8 cellular contexts compared by ENCODE assay signal in the genomic region with DNA sequence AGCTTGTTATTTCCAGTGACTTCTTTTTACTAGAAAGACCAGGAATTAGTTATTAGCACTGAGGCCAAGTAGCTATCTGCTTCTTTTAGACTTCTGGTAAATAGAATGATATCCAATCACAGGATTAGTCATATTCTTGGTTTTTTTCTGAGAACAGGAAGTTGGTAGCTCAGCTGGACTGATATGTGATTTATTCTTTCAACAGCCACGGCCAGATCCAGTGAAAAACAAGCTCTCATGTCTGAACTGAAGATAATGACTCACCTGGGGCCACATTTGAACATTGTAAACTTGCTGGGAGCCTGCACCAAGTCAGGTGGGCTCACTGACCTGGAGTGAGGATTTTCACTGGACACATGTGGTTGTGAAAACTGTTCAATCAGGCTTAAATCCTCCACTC. TPM values are rescaled to one million over a fixed set of nuclear protein-coding genes. Genes with fewer than 3 reads are reported as not detected.
DNase-seq lines count a peak whose midpoint lies in the region; ATAC-seq, FAIRE-seq and TF ChIP-seq lines count a peak whose summit lies in the region.

No MANE protein-coding gene starts in this region.

- H3K27me3 ChIP-seq in hepatocyte (no peaks in the 10 kb centered on the region), testis (no peaks in the 10 kb centered on the region), upper lobe of right lung (no peaks in the 10 kb centered on the region)

- no peak overlapping the region for H3K27ac ChIP-seq in SK-N-MC
- peak overlapping the region; percentile 9 for H3K27ac ChIP-seq in hepatocyte
- H3K27ac ChIP-seq in testis, result no peak overlapping the region
- no peak overlapping the region for H3K27ac ChIP-seq in upper lobe of right lung

- H3K4me1 ChIP-seq in hepatocyte (ENCODE audit: insufficient read depth) (no peaks in the 10 kb centered on the region), testis (no peaks in the 10 kb centered on the region), upper lobe of right lung (peaks cover 37% of the 10 kb centered on the region)

- H3K36me3 ChIP-seq in SK-N-MC (ENCODE audit: insufficient read depth, low read length) (no peaks in the 10 kb centered on the region), hepatocyte (replicated peaks; ENCODE audit: insufficient read depth, low read depth) (no peaks in the 10 kb centered on the region), testis (ENCODE audit: low read depth, missing control alignments) (no peaks in the 10 kb centered on the region), upper lobe of right lung (peaks cover 10% of the 10 kb centered on the region)

- no peaks in the 10 kb centered on the region for H3K9me2 ChIP-seq in hepatocyte (replicated peaks; ENCODE audit: insufficient read depth)

- H4K20me1 ChIP-seq in hepatocyte (ENCODE audit: insufficient read depth, poor library complexity, severe bottlenecking), result no peaks in the 10 kb centered on the region

- H3K9ac ChIP-seq in SK-N-MC (ENCODE audit: insufficient read length), result no peak overlapping the region

- H3K4me3 ChIP-seq in SK-N-MC (peak overlapping the region; percentile 67), hepatocyte (no peak overlapping the region), testis (no peak overlapping the region), upper lobe of right lung (no peak overlapping the region)

- H3K4me2 ChIP-seq in hepatocyte, result no peak overlapping the region

- 32% methylated on average over 1 of the region's 1 CpG for WGBS in hepatocyte (ENCODE audit: low lambda C conversion rate, missing lambda C conversion rate)
- 38 to 59% methylated on average over 1 of the region's 1 CpG for WGBS in testis, 2 donors

- TF ChIP-seq POLR2A in H54 (IDR thresholded peaks at IDR 0.05; ENCODE audit: low read depth, low read length), result no peak
- no peak for TF ChIP-seq POLR2A in testis (IDR thresholded peaks at IDR 0.05)

- FAIRE-seq in H54 (lab: Jason Lieb, UNC), result no peak

- no peaks in the 10 kb centered on the region for H3K79me2 ChIP-seq in hepatocyte

- no peak overlapping the region for H2AFZ ChIP-seq in hepatocyte

- intact Hi-C loops in testis (cut with DNase I; ENCODE audit: low total_unique reads), result no loop called here
- intact Hi-C loops in upper lobe of right lung (cut with DNase I), result no loop called here

- DNase-seq in GM03348 (ENCODE audit: low spot score), result peak; percentile 61
- DNase-seq in H54 (ENCODE audit: insufficient read length, low spot score), result peak; percentile 29
- no peak for DNase-seq in SK-N-MC (ENCODE audit: low read depth, low spot score)
- peak; percentile 38 for DNase-seq in hepatocyte (ENCODE audit: low spot score)
- DNase-seq in testis, result no peak
- no peak for DNase-seq in upper lobe of right lung
- no peak for DNase-seq in NCI-H2196 treated with DMSO at 0.1 percent for 48 hours (lab: John Stamatoyannopoulos, UW; ENCODE audit: unreplicated experiment)

- no peaks in the 10 kb centered on the region for H3K9me3 ChIP-seq in SK-N-MC (ENCODE audit: low read depth, low read length)
- H3K9me3 ChIP-seq in hepatocyte (ENCODE audit: low read depth), result no peaks in the 10 kb centered on the region
- no peaks in the 10 kb centered on the region for H3K9me3 ChIP-seq in testis
- no peaks in the 10 kb centered on the region for H3K9me3 ChIP-seq in upper lobe of right lung

- TF ChIP-seq CTCF in hepatocyte (IDR thresholded peaks at IDR 0.05; ENCODE audit: poor library complexity) (no peak), testis (IDR thresholded peaks at IDR 0.05) (no peak), upper lobe of right lung (IDR thresholded peaks at IDR 0.05) (no peak)

- ATAC-seq in upper lobe of right lung, result no peak
- ATAC-seq in GM18517 (IDR thresholded peaks at IDR 0.05; ENCODE audit: unreplicated experiment), result no peak

RNA-seq across cellular contexts. Expression of gene PDGFRA, which starts 48.6 kb away (rescaled TPM):
- total RNA-seq in hepatocyte, result 102 and 117 TPM in 2 replicates
- 30.1 and 36.3 TPM in 2 replicates for polyA plus RNA-seq in hepatocyte
- 10 to 100 TPM; 46.5 to 86.1 TPM for total RNA-seq in testis
- polyA plus RNA-seq in testis (ENCODE audit: insufficient read depth, low read depth, low replicate concordance), result 26.2 TPM
- 91.5 TPM for total RNA-seq in upper lobe of right lung

Comparison
In these comparisons a context has a peak if more than half of its experiments do, and no peak if none do; other contexts are left out.
1. DNase-seq: peak in GM03348 (single experiment), H54 (single experiment) and hepatocyte (single experiment); none in SK-N-MC (single experiment), testis (single experiment), upper lobe of right lung (single experiment) and NCI-H2196 treated with DMSO at 0.1 percent for 48 hours (single experiment).